ENCODE assay signal across 8 cellular contexts in the genomic region with DNA sequence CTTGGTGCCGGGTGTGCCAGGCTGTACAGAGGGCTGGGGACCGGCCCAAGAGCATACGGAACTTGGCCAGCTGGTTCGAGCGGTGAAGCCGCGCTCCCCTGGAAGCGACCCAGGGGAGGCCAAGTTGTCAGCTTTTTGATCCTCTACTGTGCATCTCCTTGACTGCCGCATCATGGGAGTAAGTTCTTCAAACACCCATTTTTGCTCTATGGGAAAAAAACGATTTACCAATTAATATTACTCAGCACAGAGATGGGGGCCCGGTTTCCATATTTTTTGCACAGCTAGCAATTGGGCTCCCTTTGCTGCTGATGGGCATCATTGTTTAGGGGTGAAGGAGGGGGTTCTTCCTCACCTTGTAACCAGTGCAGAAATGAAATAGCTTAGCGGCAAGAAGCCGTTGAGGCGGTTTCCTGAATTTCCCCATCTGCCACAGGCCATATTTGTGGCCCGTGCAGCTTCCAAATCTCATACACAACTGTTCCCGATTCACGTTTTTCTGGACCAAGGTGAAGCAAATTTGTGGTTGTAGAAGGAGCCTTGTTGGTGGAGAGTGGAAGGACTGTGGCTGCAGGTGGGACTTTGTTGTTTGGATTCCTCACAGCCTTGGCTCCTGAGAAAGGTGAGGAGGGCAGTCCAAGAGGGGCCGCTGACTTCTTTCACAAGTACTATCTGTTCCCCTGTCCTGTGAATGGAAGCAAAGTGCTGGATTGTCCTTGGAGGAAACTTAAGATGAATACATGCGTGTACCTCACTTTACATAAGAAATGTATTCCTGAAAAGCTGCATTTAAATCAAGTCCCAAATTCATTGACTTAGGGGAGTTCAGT. TPM values are rescaled to one million over a fixed set of nuclear protein-coding genes. Genes with fewer than 3 reads are reported as not detected.
A peak's percentile ranks its signal among the peaks of the same experiment; 100 is the strongest.
DNase-seq lines count a peak whose midpoint lies in the region; FAIRE-seq and TF ChIP-seq lines count a peak whose summit lies in the region.
"Had no signal": no experiment of that assay in that cellular context is flagged by ENCODE, and none has a peak within 500 bp of the region (broad histone marks: within the 10 kb centered on the region; RNA-seq: fewer than 3 reads in every experiment).

No MANE protein-coding gene starts in this region.

- H3K27ac ChIP-seq in endothelial cell of umbilical vein (ENCODE audit: insufficient read depth, low read depth, low read length) (no peak overlapping the region), stomach (peak overlapping the region; percentile 95 to 98 (median 96))

- H2AFZ ChIP-seq in endothelial cell of umbilical vein (ENCODE audit: low read depth, low read length): no peak overlapping the region

- peak overlapping the region; percentile 45 for H3K4me2 ChIP-seq in endothelial cell of umbilical vein (ENCODE audit: insufficient read depth, low read length)

- no peak overlapping the region for H3K9ac ChIP-seq in endothelial cell of umbilical vein (replicated peaks; ENCODE audit: extremely low read depth, insufficient read depth, low read length)

- TSS peak; percentile 29 for BruUV-seq in endothelial cell of umbilical vein (replicated peaks; lab: Mats Ljungman, UMichigan)

- H3K9me3 ChIP-seq in endothelial cell of umbilical vein (replicated peaks; ENCODE audit: control insufficient read depth, insufficient read depth, low read length) (no peaks in the 10 kb centered on the region), stomach (no peaks in the 10 kb centered on the region)

- H3K27me3 ChIP-seq in endothelial cell of umbilical vein (ENCODE audit: control insufficient read depth in 2 of 2, insufficient read depth in 2 of 2, low read length in 2 of 2): peaks cover 2 to 6% of the 10 kb centered on the region in 2 experiments
- H3K27me3 ChIP-seq in stomach: no peaks in the 10 kb centered on the region

- DNase-seq in SKM-1 treated with dmso at 0.1 percent for 144 hours (lab: John Stamatoyannopoulos, UW; ENCODE audit: unreplicated experiment) (peak; percentile 40), SKM-1 (lab: John Stamatoyannopoulos, UW; ENCODE audit: unreplicated experiment) (no peak), endothelial cell of umbilical vein (ENCODE audit: low read depth, low spot score) (no peak), stomach (no peak)
- no peak for DNase-seq in stimulated activated naive CD4-positive, alpha-beta T cell treated with Interleukin-2 at 50 U/mL for 16 hours (lab: John Stamatoyannopoulos, UW)
- no peak for DNase-seq in activated CD4-positive, CD25-positive, alpha-beta regulatory T cell (lab: John Stamatoyannopoulos, UW)

- dilution Hi-C loops in endothelial cell of umbilical vein (cut with MboI; ENCODE audit: extremely low pct_ligation_motif_present, low sequenced_read_pairs): no loop called here

- H3K36me3 ChIP-seq in endothelial cell of umbilical vein (ENCODE audit: control insufficient read depth in 2 of 2, extremely low read depth in 1 of 2, insufficient read depth in 2 of 2, low read length in 2 of 2) (no peaks in the 10 kb centered on the region), stomach (no peaks in the 10 kb centered on the region)

- TF ChIP-seq POLR2A in endothelial cell of umbilical vein (IDR thresholded peaks at IDR 0.05; ENCODE audit: low read depth, low read length): no peak
- TF ChIP-seq POLR2A in stomach (IDR thresholded peaks at IDR 0.05): no peak

- H3K9me1 ChIP-seq in endothelial cell of umbilical vein (replicated peaks; ENCODE audit: control insufficient read depth, extremely low read depth, insufficient read depth, low read length): no peaks in the 10 kb centered on the region

- CTCF ChIA-PET in endothelial cell of umbilical vein (lab: Charles Lee): no interaction called here

- TF ChIP-seq CTCF in endothelial cell of umbilical vein (IDR thresholded peaks at IDR 0.05; ENCODE audit: extremely low read depth in 1 of 2, insufficient read depth in 1 of 2, low read depth in 1 of 2, low read length in 2 of 2) (no peak), stomach (IDR thresholded peaks at IDR 0.05) (no peak)

- H4K20me1 ChIP-seq in endothelial cell of umbilical vein (replicated peaks; ENCODE audit: control insufficient read depth, extremely low read depth, insufficient read depth, low read length): no peaks in the 10 kb centered on the region

- no peak for TF ChIP-seq EP300 in stomach (IDR thresholded peaks at IDR 0.05)

- no peak overlapping the region for H3K4me3 ChIP-seq in endothelial cell of umbilical vein (replicated peaks in 1 of 3; ENCODE audit: insufficient read depth in 1 of 3, low read depth in 1 of 3, low read length in 3 of 3)
- peak overlapping the region; percentile 54 to 86 (median 82) for H3K4me3 ChIP-seq in stomach

- FAIRE-seq in endothelial cell of umbilical vein (lab: Jason Lieb, UNC): no peak

- H3K4me1 ChIP-seq in endothelial cell of umbilical vein (ENCODE audit: control insufficient read depth, extremely low read depth, insufficient read depth, low read length) (peaks cover 12% of the 10 kb centered on the region), stomach (peaks cover 37 to 76% (median 58%) of the 10 kb centered on the region in 4 donors)

- intact Hi-C loops in endothelial cell of umbilical vein (cut with micrococcal nuclease): loop anchor here (2.0 to 10.0 kb wide), 3 partner anchors 219 to 427 kb away; a partner anchor contains a TSS
- intact Hi-C loops in stomach (cut with DNase I; ENCODE audit: low total_unique reads): no loop called here

- POLR2A ChIA-PET in endothelial cell of umbilical vein (lab: Charles Lee): no interaction called here

- WGBS in stomach, 5 donors: 26 to 47% (median 36%) methylated on average over 19 of the region's 19 CpGs

- H3K79me2 ChIP-seq in endothelial cell of umbilical vein (ENCODE audit: control insufficient read depth, insufficient read depth, low read length): peaks cover 9% of the 10 kb centered on the region

TF ChIP-seq in endothelial cell of umbilical vein, 7 proteins besides CTCF, POLR2A, EP300 and RAD21 (continues in another document):
- TF ChIP-seq POLR2AphosphoS5 (IDR thresholded peaks at IDR 0.05; ENCODE audit: insufficient read depth, low read depth, low read length) (no peak), MYC (IDR thresholded peaks at IDR 0.05; ENCODE audit: low read depth, low read length) (no peak), FOS (IDR thresholded peaks at IDR 0.05; ENCODE audit: borderline replicate concordance, insufficient read depth, low read length) (no peak)

RNA-seq across cellular contexts. Expression of a gene that starts 2.1 kb away (rescaled TPM):
- total RNA-seq in endothelial cell of umbilical vein (4.4 and 5.3 TPM in 2 replicates), stomach (10 to 100 TPM in 3 of 5 donors, 1 to 10 TPM in 1, under 1 TPM in 1; 0.58 to 19.7 (median 18.2) TPM)
- polyA plus RNA-seq in endothelial cell of umbilical vein (2.4 and 2.5 TPM in 2 replicates), stomach (1 to 10 TPM; 1.4 to 4.1 (median 2.7) TPM)
- 1.5 and 1.7 TPM in 2 replicates for polyA plus RNA-seq in endothelial cell of umbilical vein (2011; cell fraction: cytosol; rRNA removed)
- polyA plus RNA-seq in endothelial cell of umbilical vein (2011; cell fraction: nucleus; rRNA removed): 2.0 and 2.5 TPM in 2 replicates
- polyA plus RNA-seq in endothelial cell of umbilical vein (2012): 2.4 and 2.5 TPM in 2 replicates
- 3.2 and 3.4 TPM in 2 replicates for polyA minus RNA-seq in endothelial cell of umbilical vein
- polyA minus RNA-seq in endothelial cell of umbilical vein (2011; cell fraction: cytosol; rRNA and poly(A)+ RNA removed): 0.31 TPM
- 4.0 and 5.0 TPM in 2 replicates for polyA minus RNA-seq in endothelial cell of umbilical vein (2011; cell fraction: nucleus; rRNA and poly(A)+ RNA removed)

RNA-seq across cellular contexts. Expression of a gene that starts 21.3 kb away (rescaled TPM):
- total RNA-seq in endothelial cell of umbilical vein (0.25 and 0.64 TPM in 2 replicates), stomach (10 to 100 TPM in 2 of 5 donors, 1 to 10 TPM in 2, not detected in 1; 1.3 to 19.4 (median 9.1) TPM)
- polyA plus RNA-seq in endothelial cell of umbilical vein (0.55 and 0.76 TPM in 2 replicates), stomach (1 to 10 TPM; 1.7 to 4.2 (median 1.8) TPM)
- 0.32 and 0.86 TPM in 2 replicates for polyA plus RNA-seq in endothelial cell of umbilical vein (2011; cell fraction: cytosol; rRNA removed)
- polyA plus RNA-seq in endothelial cell of umbilical vein (2011; cell fraction: nucleus; rRNA removed): 2.9 and 3.1 TPM in 2 replicates
- polyA plus RNA-seq in endothelial cell of umbilical vein (2012): 0.15 and 0.23 TPM in 2 replicates
- 0.45 and 1.9 TPM in 2 replicates for polyA minus RNA-seq in endothelial cell of umbilical vein
- polyA minus RNA-seq in endothelial cell of umbilical vein (2011; cell fraction: cytosol; rRNA and poly(A)+ RNA removed): not detected
- polyA minus RNA-seq in endothelial cell of umbilical vein (2011; cell fraction: nucleus; rRNA and poly(A)+ RNA removed): 0.87 and 2.0 TPM in 2 replicates

RNA-seq across cellular contexts. Expression of a gene that starts 33.6 kb away (rescaled TPM):
- total RNA-seq in endothelial cell of umbilical vein (not detected in 2 replicates), stomach (not detected)
- polyA plus RNA-seq in endothelial cell of umbilical vein (not detected in 2 replicates), stomach (not detected)
- not detected in 2 replicates for polyA plus RNA-seq in endothelial cell of umbilical vein (2011; cell fraction: cytosol; rRNA removed)
- not detected in 2 replicates for polyA plus RNA-seq in endothelial cell of umbilical vein (2011; cell fraction: nucleus; rRNA removed)
- not detected in 2 replicates for polyA plus RNA-seq in endothelial cell of umbilical vein (2012)
- not detected in 2 replicates for polyA minus RNA-seq in endothelial cell of umbilical vein
- polyA minus RNA-seq in endothelial cell of umbilical vein (2011; cell fraction: cytosol; rRNA and poly(A)+ RNA removed): not detected
- not detected in 2 replicates for polyA minus RNA-seq in endothelial cell of umbilical vein (2011; cell fraction: nucleus; rRNA and poly(A)+ RNA removed)
- total RNA-seq: glomerular endothelial cell, M059J had no signal

RNA-seq across cellular contexts. Expression of a gene that starts 52.1 kb away (rescaled TPM):
- total RNA-seq in endothelial cell of umbilical vein: 7.6 and 8.0 TPM in 2 replicates
- polyA plus RNA-seq in endothelial cell of umbilical vein: 6.0 and 7.4 TPM in 2 replicates
- polyA plus RNA-seq in endothelial cell of umbilical vein (2011; cell fraction: cytosol; rRNA removed): 6.1 and 7.4 TPM in 2 replicates
- polyA plus RNA-seq in endothelial cell of umbilical vein (2011; cell fraction: nucleus; rRNA removed): 14.6 and 19.4 TPM in 2 replicates
- polyA plus RNA-seq in endothelial cell of umbilical vein (2012): 9.4 TPM in 2 replicates
- 5.8 and 6.4 TPM in 2 replicates for polyA minus RNA-seq in endothelial cell of umbilical vein
- polyA minus RNA-seq in endothelial cell of umbilical vein (2011; cell fraction: cytosol; rRNA and poly(A)+ RNA removed): 4.0 TPM
- 7.9 and 11.7 TPM in 2 replicates for polyA minus RNA-seq in endothelial cell of umbilical vein (2011; cell fraction: nucleus; rRNA and poly(A)+ RNA removed)
- total RNA-seq in stomach: 10 to 100 TPM in 3 of 5 donors, 1 to 10 TPM in 1, under 1 TPM in 1; 0.87 to 33.5 (median 16.4) TPM
- 10 to 100 TPM; 14.0 to 77.0 (median 15.3) TPM for polyA plus RNA-seq in stomach

RNA-seq across cellular contexts. Expression of a gene that starts 52.2 kb away (rescaled TPM):
- total RNA-seq in endothelial cell of umbilical vein (22.0 and 25.3 TPM in 2 replicates), stomach (10 to 100 TPM in 3 of 5 donors, 1 to 10 TPM in 2; 2.0 to 39.3 (median 10.5) TPM)
- polyA plus RNA-seq in endothelial cell of umbilical vein (3.0 and 4.5 TPM in 2 replicates), stomach (1 to 10 TPM; 1.5 to 5.9 (median 3.5) TPM)
- 5.0 and 5.2 TPM in 2 replicates for polyA plus RNA-seq in endothelial cell of umbilical vein (2011; cell fraction: cytosol; rRNA removed)
- polyA plus RNA-seq in endothelial cell of umbilical vein (2011; cell fraction: nucleus; rRNA removed): 18.7 and 27.6 TPM in 2 replicates
- polyA plus RNA-seq in endothelial cell of umbilical vein (2012): 13.4 and 20.3 TPM in 2 replicates
- 8.9 and 10.1 TPM in 2 replicates for polyA minus RNA-seq in endothelial cell of umbilical vein
- 12.5 TPM for polyA minus RNA-seq in endothelial cell of umbilical vein (2011; cell fraction: cytosol; rRNA and poly(A)+ RNA removed)
- 21.0 and 32.8 TPM in 2 replicates for polyA minus RNA-seq in endothelial cell of umbilical vein (2011; cell fraction: nucleus; rRNA and poly(A)+ RNA removed)

Comparison
In these comparisons a context has a peak if more than half of its experiments do, and no peak if none do; other contexts are left out.
1. H3K4me3 ChIP-seq: peak in stomach (4 of 4); none in endothelial cell of umbilical vein (0 of 3).